1 cellular context compared by ENCODE assay signal in the genomic region with DNA sequence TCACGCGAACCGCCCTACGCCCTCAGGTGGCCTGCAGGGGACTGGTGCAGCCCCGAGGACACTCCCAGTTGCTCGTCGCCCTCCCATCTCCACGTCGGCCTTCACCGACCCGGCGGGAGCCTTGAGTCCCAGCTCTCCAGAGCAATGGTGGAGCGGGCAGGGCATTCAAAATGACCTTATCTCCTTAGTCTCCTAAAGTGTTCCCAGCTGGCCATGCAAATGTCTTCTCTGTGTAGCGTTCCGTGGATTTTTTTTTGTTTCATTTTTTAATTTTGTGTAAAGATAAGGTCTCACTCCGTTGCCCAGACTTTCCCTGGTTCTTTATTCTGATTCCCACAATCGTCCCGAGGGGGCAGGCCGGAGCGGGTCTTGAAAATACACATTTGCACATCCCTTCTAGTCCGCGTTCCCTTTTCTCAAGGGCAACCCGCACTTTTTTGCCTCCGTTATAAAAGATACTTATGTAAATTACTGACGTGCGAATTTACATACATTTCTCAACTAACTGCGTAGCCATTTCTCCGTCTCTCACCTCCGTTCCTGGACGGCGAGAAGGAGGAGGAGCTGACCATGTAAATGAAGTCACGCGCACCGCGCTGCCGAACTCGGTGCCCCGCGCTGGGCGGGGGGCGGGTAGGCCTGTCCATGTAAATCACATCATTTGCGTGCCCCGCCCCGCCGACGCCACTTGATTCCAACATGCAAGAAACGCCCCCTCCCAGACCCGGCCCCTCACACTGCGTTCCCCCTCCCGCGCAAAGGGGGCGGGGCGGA.
TF ChIP-seq lines count a peak whose summit lies in the region.

No MANE protein-coding gene starts in this region.

TF ChIP-seq in GM23338, 12 proteins besides CTCF, POLR2A, EP300 and RAD21 (continued from another document):
- TF ChIP-seq, protein P1, sequence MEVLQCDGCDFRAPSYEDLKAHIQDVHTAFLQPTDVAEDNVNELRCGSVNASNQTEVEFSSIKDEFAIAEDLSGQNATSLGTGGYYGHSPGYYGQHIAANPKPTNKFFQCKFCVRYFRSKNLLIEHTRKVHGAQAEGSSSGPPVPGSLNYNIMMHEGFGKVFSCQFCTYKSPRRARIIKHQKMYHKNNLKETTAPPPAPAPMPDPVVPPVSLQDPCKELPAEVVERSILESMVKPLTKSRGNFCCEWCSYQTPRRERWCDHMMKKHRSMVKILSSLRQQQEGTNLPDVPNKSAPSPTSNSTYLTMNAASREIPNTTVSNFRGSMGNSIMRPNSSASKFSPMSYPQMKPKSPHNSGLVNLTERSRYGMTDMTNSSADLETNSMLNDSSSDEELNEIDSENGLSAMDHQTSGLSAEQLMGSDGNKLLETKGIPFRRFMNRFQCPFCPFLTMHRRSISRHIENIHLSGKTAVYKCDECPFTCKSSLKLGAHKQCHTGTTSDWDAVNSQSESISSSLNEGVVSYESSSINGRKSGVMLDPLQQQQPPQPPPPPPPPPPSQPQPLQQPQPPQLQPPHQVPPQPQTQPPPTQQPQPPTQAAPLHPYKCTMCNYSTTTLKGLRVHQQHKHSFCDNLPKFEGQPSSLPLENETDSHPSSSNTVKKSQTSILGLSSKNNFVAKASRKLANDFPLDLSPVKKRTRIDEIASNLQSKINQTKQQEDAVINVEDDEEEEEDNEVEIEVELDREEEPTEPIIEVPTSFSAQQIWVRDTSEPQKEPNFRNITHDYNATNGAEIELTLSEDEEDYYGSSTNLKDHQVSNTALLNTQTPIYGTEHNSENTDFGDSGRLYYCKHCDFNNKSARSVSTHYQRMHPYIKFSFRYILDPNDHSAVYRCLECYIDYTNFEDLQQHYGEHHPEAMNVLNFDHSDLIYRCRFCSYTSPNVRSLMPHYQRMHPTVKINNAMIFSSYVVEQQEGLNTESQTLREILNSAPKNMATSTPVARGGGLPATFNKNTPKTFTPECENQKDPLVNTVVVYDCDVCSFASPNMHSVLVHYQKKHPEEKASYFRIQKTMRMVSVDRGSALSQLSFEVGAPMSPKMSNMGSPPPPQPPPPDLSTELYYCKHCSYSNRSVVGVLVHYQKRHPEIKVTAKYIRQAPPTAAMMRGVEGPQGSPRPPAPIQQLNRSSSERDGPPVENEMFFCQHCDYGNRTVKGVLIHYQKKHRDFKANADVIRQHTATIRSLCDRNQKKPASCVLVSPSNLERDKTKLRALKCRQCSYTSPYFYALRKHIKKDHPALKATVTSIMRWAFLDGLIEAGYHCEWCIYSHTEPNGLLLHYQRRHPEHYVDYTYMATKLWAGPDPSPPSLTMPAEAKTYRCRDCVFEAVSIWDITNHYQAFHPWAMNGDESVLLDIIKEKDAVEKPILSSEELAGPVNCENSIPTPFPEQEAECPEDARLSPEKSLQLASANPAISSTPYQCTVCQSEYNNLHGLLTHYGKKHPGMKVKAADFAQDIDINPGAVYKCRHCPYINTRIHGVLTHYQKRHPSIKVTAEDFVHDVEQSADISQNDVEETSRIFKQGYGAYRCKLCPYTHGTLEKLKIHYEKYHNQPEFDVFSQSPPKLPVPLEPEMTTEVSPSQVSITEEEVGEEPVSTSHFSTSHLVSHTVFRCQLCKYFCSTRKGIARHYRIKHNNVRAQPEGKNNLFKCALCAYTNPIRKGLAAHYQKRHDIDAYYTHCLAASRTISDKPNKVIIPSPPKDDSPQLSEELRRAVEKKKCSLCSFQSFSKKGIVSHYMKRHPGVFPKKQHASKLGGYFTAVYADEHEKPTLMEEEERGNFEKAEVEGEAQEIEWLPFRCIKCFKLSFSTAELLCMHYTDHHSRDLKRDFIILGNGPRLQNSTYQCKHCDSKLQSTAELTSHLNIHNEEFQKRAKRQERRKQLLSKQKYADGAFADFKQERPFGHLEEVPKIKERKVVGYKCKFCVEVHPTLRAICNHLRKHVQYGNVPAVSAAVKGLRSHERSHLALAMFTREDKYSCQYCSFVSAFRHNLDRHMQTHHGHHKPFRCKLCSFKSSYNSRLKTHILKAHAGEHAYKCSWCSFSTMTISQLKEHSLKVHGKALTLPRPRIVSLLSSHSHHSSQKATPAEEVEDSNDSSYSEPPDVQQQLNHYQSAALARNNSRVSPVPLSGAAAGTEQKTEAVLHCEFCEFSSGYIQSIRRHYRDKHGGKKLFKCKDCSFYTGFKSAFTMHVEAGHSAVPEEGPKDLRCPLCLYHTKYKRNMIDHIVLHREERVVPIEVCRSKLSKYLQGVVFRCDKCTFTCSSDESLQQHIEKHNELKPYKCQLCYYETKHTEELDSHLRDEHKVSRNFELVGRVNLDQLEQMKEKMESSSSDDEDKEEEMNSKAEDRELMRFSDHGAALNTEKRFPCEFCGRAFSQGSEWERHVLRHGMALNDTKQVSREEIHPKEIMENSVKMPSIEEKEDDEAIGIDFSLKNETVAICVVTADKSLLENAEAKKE (CRISPR knock-in tag; IDR thresholded peaks at IDR 0.05), result no peak
